24 cellular contexts compared by ENCODE assay signal in the genomic region with DNA sequence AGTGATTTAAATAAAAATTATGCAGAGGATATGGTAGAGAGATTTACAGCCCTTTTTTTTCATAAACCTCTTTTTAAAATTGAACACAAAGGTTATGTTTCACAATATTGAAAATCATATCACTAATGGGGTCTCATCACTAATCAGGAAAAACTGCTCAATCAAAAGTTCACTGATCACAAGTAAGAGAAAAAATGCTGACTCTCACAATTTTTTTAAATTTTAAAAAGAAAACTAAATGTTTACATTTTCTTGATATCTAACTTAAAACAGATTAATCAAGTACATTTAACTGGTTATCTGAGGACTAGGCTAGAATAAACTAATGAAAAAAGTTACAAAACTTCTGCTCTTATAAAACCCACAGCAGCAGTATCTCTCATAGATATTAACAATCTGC.
"Had no signal": no experiment of that assay in that cellular context is flagged by ENCODE, and none has a peak within 500 bp of the region (broad histone marks: within the 10 kb centered on the region; RNA-seq: fewer than 3 reads in every experiment).

No MANE protein-coding gene starts in this region.

- DNase-seq: activated CD4-positive, alpha-beta T cell treated with anti-CD3 and anti-CD28 coated beads, Interleukin-2, amount 50 U/mL, for 48 hours; activated CD8-positive, alpha-beta memory T cell treated with anti-CD3 and anti-CD28 coated beads for 24 hours; activated effector memory CD4-positive, alpha-beta T cell treated with Interleukin-2 at 50 U/mL for 16 hours; activated naive CD4-positive, alpha-beta T cell treated with Interleukin-2 at 50 U/mL for 16 hours; anterior cingulate cortex; cortex of kidney; left lung; lower lobe of right lung; natural killer cell; occipital lobe; right cardiac atrium; stimulated activated CD4-positive, alpha-beta T cell treated with anti-CD3 and anti-CD28 coated beads, Interleukin-12 subunit alpha, Interleukin-12 subunit beta, amount 100 ng/mL, for 4 hours had no signal

- H2AFZ ChIP-seq: neural progenitor cell had no signal

- H3K9me3 ChIP-seq: left lung, lower lobe of right lung, vagina had no signal

- H3K36me3 Mint-ChIP-seq: natural killer cell had no signal

- H3K4me1 ChIP-seq: lower lobe of right lung, neural progenitor cell had no signal

- H3K9me3 Mint-ChIP-seq: brain; effector memory CD8-positive, alpha-beta T cell; natural killer cell; neural progenitor cell; stimulated activated effector memory CD8-positive, alpha-beta T cell treated with anti-CD3 and anti-CD28 coated beads, Interleukin-12 subunit alpha, Interleukin-12 subunit beta, amount 100 ng/mL, for 72 hours; stimulated activated naive CD8-positive, alpha-beta T cell treated with anti-CD3 and anti-CD28 coated beads, Interleukin-15, Interleukin-2, amounts not matched to agents 100 ng/mL and 50 ng/mL, for 24 hours; type B pancreatic cell had no signal

- H3K27ac ChIP-seq: cardiac muscle cell, left lung, lower lobe of right lung, neural progenitor cell, skin epidermis, vagina, VCaP had no signal

- H3K4me3 ChIP-seq: cardiac muscle cell, left lung, lower lobe of right lung, neural progenitor cell, skin epidermis, vagina had no signal

- H3K27me3 Mint-ChIP-seq: activated naive CD8-positive, alpha-beta T cell; brain; effector memory CD8-positive, alpha-beta T cell; stimulated activated naive CD8-positive, alpha-beta T cell treated with anti-CD3 and anti-CD28 coated beads, Interleukin-15, Interleukin-2, amounts not matched to agents 100 ng/mL and 50 ng/mL, for 24 hours; type B pancreatic cell had no signal

- H3K27me3 ChIP-seq: cardiac muscle cell, left lung, neural progenitor cell, vagina had no signal

- H3K4me3 Mint-ChIP-seq: activated naive CD8-positive, alpha-beta T cell; effector memory CD8-positive, alpha-beta T cell; natural killer cell; neural progenitor cell; stimulated activated effector memory CD8-positive, alpha-beta T cell treated with anti-CD3 and anti-CD28 coated beads, Interleukin-12 subunit alpha, Interleukin-12 subunit beta, amount 100 ng/mL, for 72 hours; stimulated activated naive CD8-positive, alpha-beta T cell treated with anti-CD3 and anti-CD28 coated beads, Interleukin-15, Interleukin-2, amounts not matched to agents 100 ng/mL and 50 ng/mL, for 24 hours; type B pancreatic cell had no signal

- ATAC-seq: activated CD4-positive, CD25-positive, alpha-beta regulatory T cell treated with anti-CD3 and anti-CD28 coated beads, Interleukin-2, amount 50 U/mL, for 24 hours; effector memory CD8-positive, alpha-beta T cell; lower lobe of right lung; natural killer cell; right cardiac atrium; stimulated activated effector memory CD8-positive, alpha-beta T cell treated with anti-CD3 and anti-CD28 coated beads, Interleukin-12 subunit alpha, Interleukin-12 subunit beta, amount 100 ng/mL, for 72 hours had no signal

- H3K27ac Mint-ChIP-seq: activated naive CD8-positive, alpha-beta T cell; effector memory CD8-positive, alpha-beta T cell; neural progenitor cell; stimulated activated effector memory CD8-positive, alpha-beta T cell treated with anti-CD3 and anti-CD28 coated beads, Interleukin-12 subunit alpha, Interleukin-12 subunit beta, amount 100 ng/mL, for 72 hours; stimulated activated naive CD8-positive, alpha-beta T cell treated with anti-CD3 and anti-CD28 coated beads, Interleukin-15, Interleukin-2, amounts not matched to agents 100 ng/mL and 50 ng/mL, for 24 hours; type B pancreatic cell had no signal

- H3K4me2 ChIP-seq: neural progenitor cell had no signal

- H3K9ac ChIP-seq: neural progenitor cell had no signal
